ENCODE assay signal across 29 cellular contexts in the genomic region with DNA sequence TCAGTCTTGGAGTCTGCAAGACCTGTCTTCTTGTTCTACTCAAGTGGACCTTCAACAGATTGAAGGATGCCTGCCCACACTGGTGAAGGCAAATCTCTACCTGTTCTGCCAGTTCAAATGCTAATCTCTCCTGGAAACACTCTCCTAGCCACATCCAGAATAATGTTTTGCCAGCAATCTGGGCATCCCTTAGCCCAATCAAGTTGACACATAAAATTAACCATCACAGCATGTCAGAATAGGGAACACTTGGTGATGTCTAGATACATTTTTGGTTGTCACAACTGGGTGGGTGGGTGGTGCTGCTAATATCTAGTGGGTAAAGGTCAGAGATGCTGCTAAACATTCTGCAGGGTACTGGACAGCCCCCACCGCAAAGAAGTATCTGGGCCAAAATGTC.
"Had no signal": no experiment of that assay in that cellular context is flagged by ENCODE, and none has a peak within 500 bp of the region (broad histone marks: within the 10 kb centered on the region; RNA-seq: fewer than 3 reads in every experiment).

No MANE protein-coding gene starts in this region.

- DNase-seq: naive thymus-derived CD4-positive, alpha-beta T cell; natural killer cell; occipital lobe; ovary; posterior cingulate gyrus; psoas muscle; right cardiac atrium; right lobe of liver; sigmoid colon; small intestine; spleen; stimulated activated CD4-positive, alpha-beta T cell treated with anti-CD3 and anti-CD28 coated beads, Interleukin-12 subunit alpha, Interleukin-12 subunit beta, amount 100 ng/mL, for 4 hours; stimulated activated CD4-positive, alpha-beta T cell treated with anti-CD3 and anti-CD28 coated beads, Interleukin-1b, Interleukin-23, amount 100 ng/mL, for 48 hours; stimulated activated CD4-positive, alpha-beta T cell treated with anti-CD3 and anti-CD28 coated beads, Interleukin-4, amount 100 ng/mL, for 1 hour; stimulated activated CD4-positive, alpha-beta T cell treated with anti-CD3 and anti-CD28 coated beads, Interleukin-4, amount 100 ng/mL, for 4 hours; stimulated activated CD8-positive, alpha-beta memory T cell treated with anti-CD3 and anti-CD28 coated beads, Interleukin-4, amount 100 ng/mL, for 48 hours; stimulated activated naive CD4-positive, alpha-beta T cell; stimulated activated naive CD8-positive, alpha-beta T cell treated with anti-CD3 and anti-CD28 coated beads, Interleukin-15, amount 100 ng/mL, for 72 hours; stimulated activated naive CD8-positive, alpha-beta T cell treated with anti-CD3 and anti-CD28 coated beads, Interleukin-15, Interleukin-2, amounts not matched to agents 100 U/mL and 50 U/mL, for 24 hours; substantia nigra; thyroid gland; trophoblast cell; upper lobe of left lung; uterus had no signal

- FAIRE-seq: small intestine had no signal

- H3K9me3 ChIP-seq: ovary, psoas muscle, right lobe of liver, sigmoid colon, thoracic aorta, thyroid gland, upper lobe of left lung, uterus had no signal

- ATAC-seq: naive thymus-derived CD4-positive, alpha-beta T cell; natural killer cell; psoas muscle; right cardiac atrium; right lobe of liver; stimulated activated memory B cell treated with anti-CD40 and anti-IgM and Interleukin-4, amounts not matched to agents 10 μg/mL and 1 μg/mL and 100 μg/mL, for 72 hours; stimulated activated naive CD8-positive, alpha-beta T cell treated with anti-CD3 and anti-CD28 coated beads, Interleukin-15, amount 100 ng/mL, for 72 hours; stimulated activated naive CD8-positive, alpha-beta T cell treated with anti-CD3 and anti-CD28 coated beads, Interleukin-15, Interleukin-2, amounts not matched to agents 100 U/mL and 50 U/mL, for 24 hours had no signal

- H3K36me3 ChIP-seq: neural progenitor cell, ovary, right lobe of liver, sigmoid colon, spleen, thoracic aorta, thyroid gland, tibial nerve, upper lobe of left lung, uterus had no signal

- H3K79me2 ChIP-seq: parathyroid adenoma had no signal

- H3K4me3 ChIP-seq: neural progenitor cell, ovary, psoas muscle, right lobe of liver, sigmoid colon, spleen, thoracic aorta, thyroid gland, tibial nerve, upper lobe of left lung, uterus had no signal

- H3K4me2 ChIP-seq: neural progenitor cell had no signal

- H2AFZ ChIP-seq: neural progenitor cell, parathyroid adenoma had no signal

- H3K27ac ChIP-seq: neural progenitor cell, ovary, parathyroid adenoma, psoas muscle, right lobe of liver, sigmoid colon, spleen, thoracic aorta, thyroid gland, tibial nerve, upper lobe of left lung, uterus had no signal

- H3K4me1 ChIP-seq: neural progenitor cell, parathyroid adenoma, psoas muscle, right lobe of liver, sigmoid colon, spleen, thyroid gland, tibial nerve, upper lobe of left lung, uterus had no signal

- H3K27me3 ChIP-seq: neural progenitor cell, ovary, right lobe of liver, sigmoid colon, spleen, thyroid gland, tibial nerve, upper lobe of left lung, uterus had no signal

- H3K9ac ChIP-seq: neural progenitor cell, parathyroid adenoma had no signal
